9 cellular contexts compared by ENCODE assay signal in genomic region chr10:77696584-77696983, GRCh38.
"Had no signal": no experiment of that assay in that cellular context is flagged by ENCODE, and none has a peak within 500 bp of the region (broad histone marks: within the 10 kb centered on the region; RNA-seq: fewer than 3 reads in every experiment).

No MANE protein-coding gene starts in this region.

- ATAC-seq: GM23338, HCT116 had no signal

- H3K9me3 ChIP-seq: HAP-1 had no signal

- H3K4me1 ChIP-seq: HAP-1 had no signal

- H3K4me3 ChIP-seq: GM23248, GM23338, HAP-1 had no signal

- H3K27ac ChIP-seq: GM23248 had no signal

- H3K4me3 Mint-ChIP-seq: GM23338, H9, HFFc6 had no signal

- H3K9me3 Mint-ChIP-seq: GM23338, H9, HFFc6 had no signal

- H3K27ac Mint-ChIP-seq: GM23338, H9, HFFc6 had no signal

- H3K9ac ChIP-seq: GM23248 had no signal

- H3K36me3 ChIP-seq: HAP-1 had no signal

- DNase-seq: GM23248, GOT3, H7, H9, HCEC 1CT, HFFc6 had no signal
